Comparison of ENCODE assay signal across 1 cellular context in the genomic region with DNA sequence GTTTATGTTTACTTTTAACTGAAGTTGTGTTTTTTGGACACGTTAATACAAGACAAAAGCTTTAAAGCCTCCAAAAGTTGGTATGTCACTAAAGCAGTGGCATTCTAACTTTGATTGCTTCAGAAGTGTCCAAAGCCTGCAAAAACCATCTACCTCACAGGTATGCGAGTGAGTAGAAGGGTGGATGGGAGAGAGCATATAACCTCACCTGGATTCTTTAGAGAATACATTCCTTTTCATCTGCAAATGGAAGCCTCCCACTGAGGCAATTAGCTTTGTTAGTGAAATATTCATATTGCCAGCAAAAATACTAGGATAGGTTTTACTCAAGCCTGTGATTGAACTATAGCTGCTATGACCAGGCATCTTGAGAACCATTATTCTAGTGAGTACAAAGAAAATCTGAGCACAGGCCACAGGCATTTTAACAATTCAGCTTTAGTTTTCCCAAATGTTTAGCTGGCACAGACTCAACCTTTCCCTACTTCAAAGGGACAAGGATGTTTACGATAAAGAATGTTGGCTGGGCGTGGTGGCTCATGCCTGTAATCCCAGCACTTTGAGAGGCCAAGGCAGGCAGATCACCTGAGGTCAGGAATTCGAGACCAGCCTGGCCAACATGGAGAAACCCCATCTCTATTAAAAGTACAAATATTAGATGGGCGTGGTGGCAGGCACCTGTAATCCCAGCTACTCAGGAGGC.
TF ChIP-seq lines count a peak whose summit lies in the region.

No MANE protein-coding gene starts in this region.

TF ChIP-seq in GM23338, 12 proteins besides CTCF, POLR2A, EP300 and RAD21 (continued from another document):
- peak; percentile 68; the same call in 1 of the 2 replicates for TF ChIP-seq ZNF462 (CRISPR knock-in tag; IDR thresholded peaks at IDR 0.05)
- no peak for TF ChIP-seq JUNB (IDR thresholded peaks at IDR 0.05; ENCODE audit: unreplicated experiment)
- peak; percentile 52; the same call in 1 of the 2 replicates for TF ChIP-seq CREB1 (CRISPR knock-in tag; IDR thresholded peaks at IDR 0.05; ENCODE audit: low read depth)
- TF ChIP-seq ZNF331 (CRISPR knock-in tag; IDR thresholded peaks at IDR 0.05; ENCODE audit: low read depth) = no peak
